In genomic region chr10:5623081-5623748, GRCh38 we compare ENCODE assay signal across 8 cellular contexts. TPM values are rescaled to one million over a fixed set of nuclear protein-coding genes. Genes with fewer than 3 reads are reported as not detected.
DNase-seq lines count a peak whose midpoint lies in the region; ATAC-seq and TF ChIP-seq lines count a peak whose summit lies in the region.

No MANE protein-coding gene starts in this region.

- no peaks in the 10 kb centered on the region for H3K36me3 ChIP-seq in suprapubic skin

- no peaks in the 10 kb centered on the region for H3K27me3 ChIP-seq in foreskin keratinocyte
- no peaks in the 10 kb centered on the region for H3K27me3 ChIP-seq in suprapubic skin

- peak; percentile 80 for ATAC-seq in GM21737 (IDR thresholded peaks at IDR 0.05; ENCODE audit: unreplicated experiment)
- ATAC-seq in foreskin keratinocyte, result peak; percentile 88

- no peak for TF ChIP-seq EP300 in suprapubic skin (IDR thresholded peaks at IDR 0.05)

- 44% methylated on average over 5 of the region's 19 CpGs for WGBS in suprapubic skin

- DNase-seq in ELR (ENCODE audit: low read depth) (peak; percentile 93), KG1 (lab: John Stamatoyannopoulos, UW) (peak; percentile 57), SHP77 (lab: John Stamatoyannopoulos, UW) (peak; percentile 62 to 79), foreskin keratinocyte (peak; percentile 49 to 77), nucleus accumbens (lab: John Stamatoyannopoulos, UW) (peak in 54 of 56 donors; percentile 8 to 87 (median 52)), suprapubic skin (ENCODE audit: low spot score in 2 of 2) (peak; percentile 91 to 94)
- peak; percentile 66 for DNase-seq in activated effector memory CD4-positive, alpha-beta T cell treated with Interleukin-2 at 50 U/mL for 16 hours

- peak overlapping the region; percentile 85 for H3K27ac ChIP-seq in foreskin keratinocyte
- H3K27ac ChIP-seq in suprapubic skin, result no peak overlapping the region

- peak; percentile 96 for TF ChIP-seq CTCF in foreskin keratinocyte (conservative IDR thresholded peaks at IDR 0.05)
- TF ChIP-seq CTCF in suprapubic skin (IDR thresholded peaks at IDR 0.05), result peak; percentile 77 to 87

- TF ChIP-seq POLR2A in suprapubic skin (IDR thresholded peaks at IDR 0.05), result no peak

- H3K4me1 ChIP-seq in foreskin keratinocyte, result peaks cover 11% of the 10 kb centered on the region
- peaks cover 36% of the 10 kb centered on the region for H3K4me1 ChIP-seq in suprapubic skin

- H3K9me3 ChIP-seq in suprapubic skin, result no peaks in the 10 kb centered on the region

- H3K4me3 ChIP-seq in suprapubic skin, result no peak overlapping the region

RNA-seq across cellular contexts. Expression of gene ASB13, which starts 43.2 kb away (rescaled TPM):
- total RNA-seq in foreskin keratinocyte (15.6 and 16.6 TPM in 2 replicates), suprapubic skin (10 to 100 TPM; 11.6 to 18.6 (median 16.5) TPM)
- polyA plus RNA-seq in foreskin keratinocyte, result 14.3 and 16.6 TPM in 2 replicates
